In the genomic region with DNA sequence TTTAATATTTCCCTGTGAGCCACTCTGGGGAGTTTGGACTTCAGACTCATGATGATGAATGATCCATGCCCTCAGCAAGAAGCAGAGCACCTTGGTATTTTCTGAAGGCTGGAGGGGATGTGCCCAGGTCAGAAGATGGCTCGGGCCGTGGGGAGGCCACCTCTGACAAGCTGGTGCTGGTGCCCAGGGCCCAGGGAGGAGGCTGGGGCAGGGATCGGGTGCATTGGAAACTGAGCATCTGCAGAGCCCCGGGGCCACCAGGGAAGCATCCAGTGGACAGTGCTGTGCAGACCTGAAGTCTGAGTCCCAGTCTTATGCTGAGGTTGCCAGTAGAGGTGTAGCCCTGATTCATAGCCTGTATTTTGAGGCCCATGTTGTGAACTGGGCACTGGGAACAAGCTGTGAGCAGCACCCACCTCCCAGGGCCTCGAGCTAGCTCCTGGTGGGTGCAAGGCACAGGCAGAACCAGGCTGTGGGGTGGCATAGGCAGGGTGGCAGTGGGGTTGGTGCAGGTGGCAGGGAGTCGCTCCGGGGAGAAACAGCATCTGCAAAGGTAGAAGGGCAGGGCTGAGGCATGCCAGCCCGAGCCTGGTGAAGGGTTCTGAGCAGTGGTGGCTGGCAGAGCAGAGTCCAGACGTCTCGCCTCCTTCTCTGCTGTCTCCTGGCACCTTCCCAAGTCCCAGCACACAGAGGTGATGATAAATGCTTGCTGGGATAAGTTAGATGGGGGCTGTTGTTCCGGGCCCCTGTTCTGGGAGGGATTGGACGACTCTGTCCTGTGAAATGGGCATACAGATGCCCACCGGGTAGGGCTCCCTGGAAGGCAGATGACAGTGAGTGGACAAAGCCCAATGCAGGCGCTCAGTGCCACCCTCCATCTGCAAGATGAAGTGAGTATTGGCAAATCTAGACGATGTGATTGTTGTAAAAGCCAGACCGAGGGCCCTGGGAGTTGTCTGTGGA, we compare ENCODE assay signal across 17 cellular contexts. TPM values are rescaled to one million over a fixed set of nuclear protein-coding genes. Genes with fewer than 3 reads are reported as not detected.
DNase-seq lines count a peak whose midpoint lies in the region; ATAC-seq and TF ChIP-seq lines count a peak whose summit lies in the region.
"Had no signal": no experiment of that assay in that cellular context is flagged by ENCODE, and none has a peak within 500 bp of the region (broad histone marks: within the 10 kb centered on the region; RNA-seq: fewer than 3 reads in every experiment).

No MANE protein-coding gene starts in this region.

- peak overlapping the region; percentile 88 for H3K18ac ChIP-seq in neuronal stem cell (ENCODE audit: low read length)

- H2BK5ac ChIP-seq in neuronal stem cell (ENCODE audit: low read length), result no peak overlapping the region

- peak overlapping the region; percentile 5 for H3K14ac ChIP-seq in neuronal stem cell (ENCODE audit: low read length)

- intact Hi-C loops in dorsolateral prefrontal cortex (cut with DNase I), result no loop called here

- H3K4me3 ChIP-seq in neuronal stem cell (ENCODE audit: low read length in 2 of 2) (no peak overlapping the region), dorsolateral prefrontal cortex (no peak overlapping the region)
- H3K4me3 ChIP-seq: PC-9 had no signal

- H3K27me3 ChIP-seq in neuronal stem cell (ENCODE audit: control insufficient read depth in 3 of 3, insufficient read depth in 3 of 3, low read depth in 1 of 3, low read length in 3 of 3) (peaks cover 0 to 88% (median 0%) of the 10 kb centered on the region in 3 experiments), dorsolateral prefrontal cortex (peaks cover 0 to 33% (median 4%) of the 10 kb centered on the region in 45 donors)

- H3K9me3 ChIP-seq in neuronal stem cell (replicated peaks in 1 of 2; ENCODE audit: control insufficient read depth in 2 of 2, insufficient read depth in 1 of 2, low read depth in 1 of 2, low read length in 2 of 2), result peaks cover 0 to 2% of the 10 kb centered on the region in 2 donors

- DNase-seq in NCI-H524 (lab: John Stamatoyannopoulos, UW) (peak; percentile 8 to 61), NCI-H524 treated with DMSO at 0.1 percent for 48 hours (lab: John Stamatoyannopoulos, UW) (no peak), HUDEP-2 (lab: John Stamatoyannopoulos, UW; ENCODE audit: unreplicated experiment in 76 of 76) (peak in 48 of 76 experiments; percentile 6 to 67 (median 36)), neuronal stem cell (ENCODE audit: low spot score) (no peak), dorsolateral prefrontal cortex (no peak), omental fat pad (ENCODE audit: low spot score) (no peak), nucleus accumbens (lab: John Stamatoyannopoulos, UW) (no peak)
- DNase-seq: 8988T, C1 segment of cervical spinal cord, DMS53, KG1, NCI-H1092, NCI-H1694 treated with DMSO at 0.1 percent for 48 hours, PC-9, SIG-M5 had no signal

- H3K23ac ChIP-seq in neuronal stem cell (ENCODE audit: low read depth, low read length, poor library complexity), result no peak overlapping the region

- H4K8ac ChIP-seq in neuronal stem cell (ENCODE audit: low read depth, low read length), result no peak overlapping the region

- H3K36me3 ChIP-seq in neuronal stem cell (replicated peaks in 1 of 2; ENCODE audit: control insufficient read depth in 2 of 2, insufficient read depth in 2 of 2, low read length in 2 of 2), result no peaks in the 10 kb centered on the region

- no peak overlapping the region for H3K4me2 ChIP-seq in neuronal stem cell (ENCODE audit: insufficient read depth, low read length, poor library complexity, severe bottlenecking)
- H3K4me2 ChIP-seq: PC-9 had no signal

- H3K79me1 ChIP-seq in neuronal stem cell (ENCODE audit: low read depth, low read length), result no peaks in the 10 kb centered on the region

- no peak overlapping the region for H4K91ac ChIP-seq in neuronal stem cell (ENCODE audit: low read depth, low read length, poor library complexity)

- H2AFZ ChIP-seq in neuronal stem cell (ENCODE audit: low read length), result no peak overlapping the region
- H2AFZ ChIP-seq: PC-9 had no signal

- TF ChIP-seq CTCF in dorsolateral prefrontal cortex (IDR thresholded peaks at IDR 0.05 in 54 of 56, conservative IDR thresholded peaks at IDR 0.05 in 2 of 56; ENCODE audit: low read depth in 1 of 56, partially characterized antibody in 56 of 56) (no peak), omental fat pad (IDR thresholded peaks at IDR 0.05) (no peak)

- H2BK12ac ChIP-seq in neuronal stem cell (ENCODE audit: low read length), result peak overlapping the region; percentile 73

- peaks cover 0 to 7% of the 10 kb centered on the region in 2 donors for H3K4me1 ChIP-seq in neuronal stem cell (ENCODE audit: control insufficient read depth in 2 of 2, insufficient read depth in 1 of 2, low read depth in 1 of 2, low read length in 2 of 2)

- H2BK120ac ChIP-seq in neuronal stem cell (ENCODE audit: low read depth, low read length), result peak overlapping the region; percentile 74

- ATAC-seq in SK-N-SH treated with all-trans-retinoic acid at 6 μM for 48 hours, result peak; percentile 48
- ATAC-seq in omental fat pad (ENCODE audit: low FRiP score), result no peak

- H2BK15ac ChIP-seq in neuronal stem cell (ENCODE audit: low read length), result peak overlapping the region; percentile 90

- no CpG with 5 or more reads among the region's 16 CpGs for WGBS in neuronal stem cell (ENCODE audit: extremely low coverage in 2 of 2, insufficient read length in 2 of 2, insufficient replicate concordance in 1 of 2), 2 donors

- H2AK5ac ChIP-seq in neuronal stem cell (ENCODE audit: low read depth, low read length), result peak overlapping the region; percentile 93

- peak overlapping the region; percentile 3 for H3K4ac ChIP-seq in neuronal stem cell (ENCODE audit: low read length)

- H3K27ac ChIP-seq in neuronal stem cell (replicated peaks; ENCODE audit: low read length) (no peak overlapping the region), dorsolateral prefrontal cortex (no peak overlapping the region)
- H3K27ac ChIP-seq: PC-9 had no signal

- H3K9ac ChIP-seq in neuronal stem cell (ENCODE audit: low read depth, low read length, poor library complexity), result peak overlapping the region; percentile 66

TF ChIP-seq in SK-N-SH treated with all-trans-retinoic acid at 6 μM for 48 hours, 23 proteins besides CTCF, POLR2A, EP300 and RAD21 (continues in another document):
- TF ChIP-seq OSR1 (CRISPR knock-in tag; IDR thresholded peaks at IDR 0.05), result no peak
- TF ChIP-seq ZFP30 (CRISPR knock-in tag; IDR thresholded peaks at IDR 0.05), result no peak
- TF ChIP-seq TOX (CRISPR knock-in tag; IDR thresholded peaks at IDR 0.05; ENCODE audit: borderline replicate concordance), result no peak
- no peak for TF ChIP-seq ZNF8 (CRISPR knock-in tag; IDR thresholded peaks at IDR 0.05)
- no peak for TF ChIP-seq ZFP3 (CRISPR knock-in tag; IDR thresholded peaks at IDR 0.05)
- TF ChIP-seq ZC3H10 (CRISPR knock-in tag; IDR thresholded peaks at IDR 0.05), result no peak
- no peak for TF ChIP-seq ESRRG (CRISPR knock-in tag; IDR thresholded peaks at IDR 0.05)
- TF ChIP-seq CSDC2 (CRISPR knock-in tag; IDR thresholded peaks at IDR 0.05), result no peak
- TF ChIP-seq RARB (CRISPR knock-in tag; IDR thresholded peaks at IDR 0.05), result no peak
- TF ChIP-seq, protein P1, sequence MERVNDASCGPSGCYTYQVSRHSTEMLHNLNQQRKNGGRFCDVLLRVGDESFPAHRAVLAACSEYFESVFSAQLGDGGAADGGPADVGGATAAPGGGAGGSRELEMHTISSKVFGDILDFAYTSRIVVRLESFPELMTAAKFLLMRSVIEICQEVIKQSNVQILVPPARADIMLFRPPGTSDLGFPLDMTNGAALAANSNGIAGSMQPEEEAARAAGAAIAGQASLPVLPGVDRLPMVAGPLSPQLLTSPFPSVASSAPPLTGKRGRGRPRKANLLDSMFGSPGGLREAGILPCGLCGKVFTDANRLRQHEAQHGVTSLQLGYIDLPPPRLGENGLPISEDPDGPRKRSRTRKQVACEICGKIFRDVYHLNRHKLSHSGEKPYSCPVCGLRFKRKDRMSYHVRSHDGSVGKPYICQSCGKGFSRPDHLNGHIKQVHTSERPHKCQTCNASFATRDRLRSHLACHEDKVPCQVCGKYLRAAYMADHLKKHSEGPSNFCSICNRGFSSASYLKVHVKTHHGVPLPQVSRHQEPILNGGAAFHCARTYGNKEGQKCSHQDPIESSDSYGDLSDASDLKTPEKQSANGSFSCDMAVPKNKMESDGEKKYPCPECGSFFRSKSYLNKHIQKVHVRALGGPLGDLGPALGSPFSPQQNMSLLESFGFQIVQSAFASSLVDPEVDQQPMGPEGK (CRISPR knock-in tag; IDR thresholded peaks at IDR 0.05; ENCODE audit: borderline replicate concordance), result no peak
- TF ChIP-seq, protein P2, sequence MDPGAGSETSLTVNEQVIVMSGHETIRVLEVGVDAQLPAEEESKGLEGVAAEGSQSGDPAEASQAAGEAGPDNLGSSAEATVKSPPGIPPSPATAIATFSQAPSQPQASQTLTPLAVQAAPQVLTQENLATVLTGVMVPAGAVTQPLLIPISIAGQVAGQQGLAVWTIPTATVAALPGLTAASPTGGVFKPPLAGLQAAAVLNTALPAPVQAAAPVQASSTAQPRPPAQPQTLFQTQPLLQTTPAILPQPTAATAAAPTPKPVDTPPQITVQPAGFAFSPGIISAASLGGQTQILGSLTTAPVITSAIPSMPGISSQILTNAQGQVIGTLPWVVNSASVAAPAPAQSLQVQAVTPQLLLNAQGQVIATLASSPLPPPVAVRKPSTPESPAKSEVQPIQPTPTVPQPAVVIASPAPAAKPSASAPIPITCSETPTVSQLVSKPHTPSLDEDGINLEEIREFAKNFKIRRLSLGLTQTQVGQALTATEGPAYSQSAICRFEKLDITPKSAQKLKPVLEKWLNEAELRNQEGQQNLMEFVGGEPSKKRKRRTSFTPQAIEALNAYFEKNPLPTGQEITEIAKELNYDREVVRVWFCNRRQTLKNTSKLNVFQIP (CRISPR knock-in tag; IDR thresholded peaks at IDR 0.05; ENCODE audit: borderline replicate concordance, low read depth), result no peak
- TF ChIP-seq ARNTL (CRISPR knock-in tag; IDR thresholded peaks at IDR 0.05; ENCODE audit: borderline replicate concordance, low read depth), result no peak

RNA-seq across cellular contexts. Expression of gene DNAJB8, which starts 10.6 kb away (rescaled TPM):
- not detected for polyA plus RNA-seq in neuronal stem cell (2013, experiment 1 of 2)
- polyA plus RNA-seq in neuronal stem cell (2013, experiment 2 of 2), result not detected
- total RNA-seq in dorsolateral prefrontal cortex, result not detected
- not detected for total RNA-seq in omental fat pad
- total RNA-seq: MCF 10A, PC-9 had no signal

RNA-seq across cellular contexts. Expression of gene GATA2, which starts 36.9 kb away (rescaled TPM):
- 0.03 TPM for polyA plus RNA-seq in neuronal stem cell (2013, experiment 1 of 2)
- 0.04 TPM for polyA plus RNA-seq in neuronal stem cell (2013, experiment 2 of 2)
- total RNA-seq in dorsolateral prefrontal cortex (10 to 100 TPM in 4 of 120 experiments, 1 to 10 TPM in 115, under 1 TPM in 1; 0.98 to 13.1 (median 4.3) TPM), omental fat pad (10 to 100 TPM in 2 of 4 donors, 1 to 10 TPM in 2; 4.2 to 32.5 (median 9.0) TPM)

Comparison
In these comparisons a context has a peak if more than half of its experiments do, and no peak if none do; other contexts are left out.
1. DNase-seq: peak in NCI-H524 (2 of 2) and HUDEP-2 (48 of 76); none in NCI-H524 treated with DMSO at 0.1 percent for 48 hours (single experiment), neuronal stem cell (single experiment), dorsolateral prefrontal cortex (0 of 10), omental fat pad (single experiment) and nucleus accumbens (0 of 56).